8 cellular contexts compared by ENCODE assay signal in the genomic region with DNA sequence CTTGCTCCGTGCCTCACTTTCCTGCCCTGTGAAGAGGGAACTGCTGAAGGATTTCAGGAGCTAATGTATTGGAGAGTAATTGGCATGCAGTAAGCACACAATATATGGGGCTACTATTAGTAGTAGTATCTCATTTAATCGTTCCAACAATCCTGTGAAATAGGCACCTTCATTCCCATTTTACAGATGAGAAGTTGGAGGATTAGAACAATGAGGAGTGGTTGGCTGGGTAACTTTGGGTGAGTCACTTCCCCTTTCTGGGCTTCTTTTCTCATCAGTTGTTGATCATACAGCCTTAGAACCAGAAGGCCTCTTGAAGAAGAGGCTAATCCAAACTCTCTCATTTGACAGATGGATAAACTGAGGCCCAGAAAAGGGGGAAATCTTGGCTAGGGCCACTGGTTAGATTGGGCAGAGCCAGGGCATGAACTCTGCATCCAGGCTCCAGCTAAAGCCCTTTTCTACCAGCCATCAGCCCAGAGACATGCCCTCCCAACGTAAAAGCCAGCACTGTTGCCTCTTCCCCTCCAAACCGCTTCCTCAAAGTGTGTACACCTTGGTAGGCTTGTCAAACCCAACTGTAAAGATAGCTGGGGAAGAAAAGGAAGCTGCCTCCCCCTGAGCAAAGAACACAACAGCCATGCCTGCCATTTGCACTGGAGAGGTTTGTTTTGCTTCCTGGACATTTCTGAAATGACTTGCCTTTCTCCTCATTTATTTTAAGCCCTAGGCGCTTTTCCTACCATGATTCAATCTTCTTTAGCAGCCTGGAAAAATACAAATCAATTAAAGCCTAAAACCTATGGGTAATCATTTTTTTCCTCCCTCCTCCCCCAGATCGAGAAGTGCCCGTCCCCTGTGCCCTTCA. TPM values are rescaled to one million over a fixed set of nuclear protein-coding genes. Genes with fewer than 3 reads are reported as not detected.
A peak's percentile ranks its signal among the peaks of the same experiment; 100 is the strongest.
DNase-seq lines count a peak whose midpoint lies in the region; ATAC-seq and TF ChIP-seq lines count a peak whose summit lies in the region.

No MANE protein-coding gene starts in this region.

- TF ChIP-seq POLR2A in heart left ventricle (IDR thresholded peaks at IDR 0.05), result no peak

- H3K4me3 ChIP-seq in heart left ventricle, result peak overlapping the region in 5 of 12 donors; percentile 75 to 100 (median 99)
- peak overlapping the region; percentile 89 for H3K4me3 ChIP-seq in lower lobe of right lung

- H3K27me3 ChIP-seq in heart left ventricle (no peaks in the 10 kb centered on the region), lower lobe of right lung (ENCODE audit: low read depth) (no peaks in the 10 kb centered on the region)

- peaks cover 4% of the 10 kb centered on the region for H3K36me3 Mint-ChIP-seq in activated CD8-positive, alpha-beta T cell treated with anti-CD3 and anti-CD28 coated beads, Interleukin-2, amount 10 ng/mL, durations not matched to agents 7 days and 5 days (ENCODE audit: low read depth)
- H3K36me3 Mint-ChIP-seq in type B pancreatic cell, result no peaks in the 10 kb centered on the region

- peak overlapping the region; percentile 87 for H3K27ac Mint-ChIP-seq in activated CD8-positive, alpha-beta T cell treated with anti-CD3 and anti-CD28 coated beads, Interleukin-2, amount 10 ng/mL, durations not matched to agents 7 days and 5 days
- H3K27ac Mint-ChIP-seq in type B pancreatic cell, result peak overlapping the region; percentile 77

- H3K4me1 ChIP-seq in heart left ventricle, result peaks cover 0 to 23% (median 5%) of the 10 kb centered on the region in 12 donors
- H3K4me1 ChIP-seq in lower lobe of right lung, result peaks cover 13% of the 10 kb centered on the region

- CTCF ChIA-PET in activated CD8-positive, alpha-beta T cell treated with anti-CD3 and anti-CD28 coated beads, Interleukin-2, amount 10 ng/mL, durations not matched to agents 7 days and 5 days (lab: Charles Lee), result interaction anchor here (1.2 to 2.3 kb wide), 4 partner anchors 15 to 30 kb away, joined by 3 to 18 read pairs (median 10); no protein-coding TSS in a partner anchor

- 83 to 87% (median 83%) methylated on average over 7 of the region's 7 CpGs for WGBS in heart left ventricle, 4 donors

- peak overlapping the region; percentile 80 for H3K4me3 Mint-ChIP-seq in activated CD8-positive, alpha-beta T cell treated with anti-CD3 and anti-CD28 coated beads, Interleukin-2, amount 10 ng/mL, durations not matched to agents 7 days and 5 days
- H3K4me3 Mint-ChIP-seq in type B pancreatic cell, result peak overlapping the region; percentile 85

- DNase-seq in heart left ventricle (no peak), left cardiac atrium (no peak), lower lobe of right lung (no peak), type B pancreatic cell (ENCODE audit: extremely low spot score, unreplicated experiment) (no peak), DMS 273 treated with DMSO at 0.1 percent for 48 hours (lab: John Stamatoyannopoulos, UW) (no peak)
- DNase-seq in activated CD8-positive, alpha-beta T cell treated with anti-CD3 and anti-CD28 coated beads, Interleukin-2, amount 10 ng/mL, durations not matched to agents 7 days and 5 days, result peak; percentile 60

- H3K9me3 ChIP-seq in heart left ventricle (no peaks in the 10 kb centered on the region), lower lobe of right lung (no peaks in the 10 kb centered on the region)

- no peaks in the 10 kb centered on the region for H3K9me3 Mint-ChIP-seq in activated CD8-positive, alpha-beta T cell treated with anti-CD3 and anti-CD28 coated beads, Interleukin-2, amount 10 ng/mL, durations not matched to agents 7 days and 5 days (ENCODE audit: insufficient read depth)
- H3K9me3 Mint-ChIP-seq in type B pancreatic cell, result no peaks in the 10 kb centered on the region

- intact Hi-C loops in heart left ventricle (cut with DNase I), result loop anchor here in 1 of 10 donors (5.0 kb wide), 1 partner anchor 207 kb away; the partner anchor contains the start of gene GTF3C4
- intact Hi-C loops in left cardiac atrium (cut with DNase I), result no loop called here
- intact Hi-C loops in lower lobe of right lung (cut with DNase I), result no loop called here

- POLR2A ChIA-PET in activated CD8-positive, alpha-beta T cell treated with anti-CD3 and anti-CD28 coated beads, Interleukin-2, amount 10 ng/mL, durations not matched to agents 7 days and 5 days (lab: Charles Lee), result interaction anchor here (0.8 to 2.5 kb wide), 6 partner anchors 8 to 29 kb away, joined by 3 to 15 read pairs (median 5); no protein-coding TSS in a partner anchor

- H3K36me3 ChIP-seq in heart left ventricle, result peaks cover 0 to 7% (median 0%) of the 10 kb centered on the region in 9 donors
- no peaks in the 10 kb centered on the region for H3K36me3 ChIP-seq in lower lobe of right lung

- no peak for ATAC-seq in heart left ventricle
- no peak for ATAC-seq in left cardiac atrium
- peak; percentile 50 for ATAC-seq in activated CD8-positive, alpha-beta T cell treated with anti-CD3 and anti-CD28 coated beads, Interleukin-2, amount 10 ng/mL, durations not matched to agents 7 days and 5 days
- ATAC-seq in lower lobe of right lung, result no peak
- no peak for ATAC-seq in GM19023 (IDR thresholded peaks at IDR 0.05; ENCODE audit: unreplicated experiment)
- no peak for ATAC-seq in GM21529 (IDR thresholded peaks at IDR 0.05; ENCODE audit: unreplicated experiment)

- H3K4me1 Mint-ChIP-seq in activated CD8-positive, alpha-beta T cell treated with anti-CD3 and anti-CD28 coated beads, Interleukin-2, amount 10 ng/mL, durations not matched to agents 7 days and 5 days (ENCODE audit: low read depth), result peaks cover 40% of the 10 kb centered on the region
- H3K4me1 Mint-ChIP-seq in type B pancreatic cell (ENCODE audit: unreplicated experiment), result peaks cover 10% of the 10 kb centered on the region

- peaks cover 5% of the 10 kb centered on the region for H3K27me3 Mint-ChIP-seq in activated CD8-positive, alpha-beta T cell treated with anti-CD3 and anti-CD28 coated beads, Interleukin-2, amount 10 ng/mL, durations not matched to agents 7 days and 5 days (ENCODE audit: low read depth)
- H3K27me3 Mint-ChIP-seq in type B pancreatic cell, result no peaks in the 10 kb centered on the region

- peak overlapping the region in 8 of 12 donors; percentile 6 to 86 (median 81) for H3K27ac ChIP-seq in heart left ventricle
- peak overlapping the region; percentile 85 for H3K27ac ChIP-seq in lower lobe of right lung

- TF ChIP-seq CTCF in heart left ventricle (IDR thresholded peaks at IDR 0.05) (no peak), lower lobe of right lung (IDR thresholded peaks at IDR 0.05) (no peak), type B pancreatic cell (conservative IDR thresholded peaks at IDR 0.05) (no peak)

RNA-seq across cellular contexts. Expression of gene SPACA9, which starts 1.0 kb away (rescaled TPM):
- total RNA-seq in heart left ventricle (1 to 10 TPM; 2.3 to 6.9 (median 4.6) TPM), left cardiac atrium (1 to 10 TPM; 5.4 to 6.5 TPM), lower lobe of right lung (13.9 TPM), type B pancreatic cell (ENCODE audit: low replicate concordance) (5.2 and 8.3 TPM in 2 replicates)
- polyA plus RNA-seq in heart left ventricle, result 1 to 10 TPM; 1.6 to 4.6 TPM
- 1 to 10 TPM; 6.0 to 7.7 TPM for total RNA-seq in activated CD8-positive, alpha-beta T cell treated with anti-CD3 and anti-CD28 coated beads, Interleukin-2, amount 10 ng/mL, durations not matched to agents 7 days and 5 days

RNA-seq across cellular contexts. Expression of gene AK8, which starts 1.6 kb away (rescaled TPM):
- total RNA-seq in heart left ventricle, result 1 to 10 TPM in 1 of 9 donors, under 1 TPM in 1, not detected in 7; 0.61 to 1.4 TPM
- polyA plus RNA-seq in heart left ventricle, result not detected
- total RNA-seq in left cardiac atrium, result under 1 TPM; 0.18 to 0.32 TPM
- under 1 TPM in 1 of 2 experiments, not detected in 1; 0.39 TPM for total RNA-seq in activated CD8-positive, alpha-beta T cell treated with anti-CD3 and anti-CD28 coated beads, Interleukin-2, amount 10 ng/mL, durations not matched to agents 7 days and 5 days
- total RNA-seq in lower lobe of right lung, result 6.1 TPM
- total RNA-seq in type B pancreatic cell (ENCODE audit: low replicate concordance), result 4.6 and 5.5 TPM in 2 replicates
